ENCODE assay signal across 8 cellular contexts in the genomic region with DNA sequence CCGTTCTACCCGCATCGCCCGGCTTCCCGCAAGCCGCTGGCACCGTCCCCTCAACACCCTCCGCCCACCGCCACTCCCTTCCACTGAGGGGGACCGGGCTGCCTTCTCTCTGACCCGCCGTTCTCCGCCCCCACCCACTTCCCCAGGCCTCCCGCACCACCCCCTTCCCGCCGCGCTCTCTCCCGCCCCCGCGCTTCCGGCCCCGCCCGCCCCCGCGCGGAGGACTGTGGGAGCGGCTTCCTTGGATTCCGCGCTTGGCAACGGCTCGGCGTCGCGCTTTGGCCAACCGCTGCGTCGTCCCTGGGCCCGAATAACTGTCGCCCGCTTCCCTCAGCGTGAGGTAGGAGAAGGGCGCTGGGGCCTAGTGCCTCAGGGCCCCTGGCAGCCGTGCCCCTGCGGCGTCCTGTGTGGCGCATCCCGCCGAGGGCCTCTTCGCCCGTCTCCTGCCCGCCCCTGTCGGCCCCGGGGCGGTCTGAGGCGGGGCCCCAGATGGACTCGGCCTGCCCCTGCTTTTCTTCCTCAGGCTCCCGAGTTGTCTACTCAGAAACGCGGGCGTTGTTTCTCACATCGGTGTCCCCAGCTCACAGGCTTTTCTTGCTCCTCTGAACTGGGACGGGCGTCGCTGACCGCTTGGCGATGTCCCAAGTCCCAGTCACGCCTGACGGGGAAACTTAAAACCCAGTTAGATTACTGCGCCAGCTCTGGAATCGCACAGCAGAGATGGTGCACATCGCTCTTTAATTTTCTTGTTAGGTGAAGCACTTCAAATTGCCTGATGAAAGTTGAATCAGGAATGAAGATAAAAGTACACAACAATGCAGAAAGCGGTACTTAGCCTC. TPM values are rescaled to one million over a fixed set of nuclear protein-coding genes. Genes with fewer than 3 reads are reported as not detected.
A peak's percentile ranks its signal among the peaks of the same experiment; 100 is the strongest.
DNase-seq lines count a peak whose midpoint lies in the region; ATAC-seq and TF ChIP-seq lines count a peak whose summit lies in the region.

TSS of gene IFT88 (plus strand) at position 241 of the 839 bp plus-strand sequence. CDS start 7,229 bp downstream, outside the sequence.

- no peaks in the 10 kb centered on the region for H3K4me1 ChIP-seq in iPS-20b (ENCODE audit: insufficient read depth, low read length)
- H3K4me1 ChIP-seq in skeletal muscle tissue (ENCODE audit: control insufficient read depth in 3 of 3, insufficient read depth in 3 of 3, low read length in 3 of 3) = peaks cover 3 to 9% (median 6%) of the 10 kb centered on the region in 3 donors

- DNase-seq in ACHN = peak; percentile 82
- peak; percentile 73 for DNase-seq in NCI-H2171 treated with DMSO at 0.1 percent for 48 hours (lab: John Stamatoyannopoulos, UW)
- DNase-seq in T47D (ENCODE audit: low read depth in 1 of 2, low spot score in 1 of 2) = peak; percentile 48 to 89

- peak; percentile 85 for ATAC-seq in GM18868 (IDR thresholded peaks at IDR 0.05; ENCODE audit: unreplicated experiment)
- ATAC-seq in HG03097 (IDR thresholded peaks at IDR 0.05; ENCODE audit: low FRiP score, unreplicated experiment) = peak; percentile 80

- peak within 1 kb of the TSS; percentile 74 for H3K4me3 ChIP-seq in iPS-20b (ENCODE audit: low read length)
- peak within 1 kb of the TSS; percentile 91 to 98 (median 91) for H3K4me3 ChIP-seq in skeletal muscle tissue (ENCODE audit: low read length in 3 of 3)

- TF ChIP-seq CTCF in VCaP (conservative IDR thresholded peaks at IDR 0.05) = no peak

- H3K27ac ChIP-seq in VCaP = peak within 1 kb of the TSS; percentile 89
- peak within 1 kb of the TSS; percentile 7 for H3K27ac ChIP-seq in iPS-20b (ENCODE audit: low read length)
- H3K27ac ChIP-seq in skeletal muscle tissue (ENCODE audit: low read depth, low read length) = peak within 1 kb of the TSS; percentile 89

- in situ Hi-C loops in ACHN (cut with HindIII; ENCODE audit: low pct_ligation_motif_present, low pct_unique_long_range_greater_than_20kb, low sequenced_read_pairs) (no loop called here), T47D (cut with HindIII; ENCODE audit: low pct_unique_long_range_greater_than_20kb, low sequenced_read_pairs) (no loop called here)

- no peaks in the 10 kb centered on the region for H3K36me3 ChIP-seq in iPS-20b (ENCODE audit: insufficient read depth, low read depth, low read length)
- peaks cover 0 to 2% (median 0%) of the 10 kb centered on the region in 3 donors for H3K36me3 ChIP-seq in skeletal muscle tissue (ENCODE audit: control insufficient read depth in 3 of 3, insufficient read depth in 3 of 3, low read length in 3 of 3)

- H3K9ac ChIP-seq in iPS-20b (ENCODE audit: low read depth, low read length) (peak within 1 kb of the TSS; percentile 81), skeletal muscle tissue (ENCODE audit: low read depth in 1 of 3, low read length in 3 of 3) (peak within 1 kb of the TSS; percentile 90 to 94 (median 90))

- H3K27me3 ChIP-seq in iPS-20b (ENCODE audit: insufficient read depth, low read length) (no peaks in the 10 kb centered on the region), skeletal muscle tissue (ENCODE audit: control insufficient read depth in 3 of 3, insufficient read depth in 3 of 3, low read length in 3 of 3) (no peaks in the 10 kb centered on the region)

- peaks cover 15% of the 10 kb centered on the region; the same call in 1 of the 2 replicates for H3K9me3 ChIP-seq in iPS-20b (ENCODE audit: insufficient read depth, low read depth, low read length)
- H3K9me3 ChIP-seq in skeletal muscle tissue (ENCODE audit: control insufficient read depth in 3 of 3, low read length in 3 of 3) = no peaks in the 10 kb centered on the region

RNA-seq across cellular contexts. Expression of gene IFT88, which starts in this region (rescaled TPM):
- total RNA-seq in skeletal muscle tissue = 14.6 TPM

Comparison
In these comparisons a context has a peak if more than half of its experiments do, and no peak if none do; other contexts are left out.
1. Peak in every context shown above with its lines: DNase-seq, ATAC-seq, H3K4me3 ChIP-seq and H3K27ac ChIP-seq.
2. H3K27ac ChIP-seq: peak in every context shown above with its lines; median percentile 89 in VCaP; 89 in skeletal muscle tissue; 7 in iPS-20b.